10 cellular contexts compared by ENCODE assay signal in genomic region chr13:111066544-111066943, GRCh38. TPM values are rescaled to one million over a fixed set of nuclear protein-coding genes. Genes with fewer than 3 reads are reported as not detected.
A peak's percentile ranks its signal among the peaks of the same experiment; 100 is the strongest.
DNase-seq lines count a peak whose midpoint lies in the region; ATAC-seq, FAIRE-seq and TF ChIP-seq lines count a peak whose summit lies in the region.
"Had no signal": no experiment of that assay in that cellular context is flagged by ENCODE, and none has a peak within 500 bp of the region (broad histone marks: within the 10 kb centered on the region; RNA-seq: fewer than 3 reads in every experiment).

No MANE protein-coding gene starts in this region.

- H3K56ac ChIP-seq in H1 (replicated peaks; ENCODE audit: insufficient read length, low read depth, low read length): no peak overlapping the region

- peak overlapping the region; percentile 81 for H4K8ac ChIP-seq in H1 (ENCODE audit: extremely low read depth, insufficient read depth, low read length)

- no peaks in the 10 kb centered on the region; the same call in 1 of the 2 replicates for H3K79me1 ChIP-seq in H1 (ENCODE audit: low read depth, low read length)

- H4K20me1 ChIP-seq in H1 (replicated peaks in 1 of 2; ENCODE audit: control insufficient read depth in 1 of 2, insufficient read depth in 2 of 2, low read length in 2 of 2): no peaks in the 10 kb centered on the region

- H3K36me3 ChIP-seq in H1 (ENCODE audit: control insufficient read depth in 2 of 4, insufficient read depth in 4 of 4, low read length in 3 of 4) (no peaks in the 10 kb centered on the region), mucosa of descending colon (ENCODE audit: low read depth) (no peaks in the 10 kb centered on the region)

- H3K9me3 ChIP-seq in H1 (ENCODE audit: insufficient read depth in 2 of 2, low read depth in 1 of 2, low read length in 1 of 2) (peaks cover 6% of the 10 kb centered on the region in 2 experiments; a peak in 2 of 4 replicates), mucosa of descending colon (peaks cover 9% of the 10 kb centered on the region)

- no peak overlapping the region for H3K4ac ChIP-seq in H1 (replicated peaks; ENCODE audit: insufficient read length, low read depth, low read length)

- H2BK5ac ChIP-seq in H1 (ENCODE audit: low read depth, low read length): no peak overlapping the region

- no peak overlapping the region for H3K23ac ChIP-seq in H1 (ENCODE audit: insufficient read length)

- DNase-seq in Right ventricle myocardium inferior (ENCODE audit: missing footprints): no peak
- DNase-seq in cardiac septum (ENCODE audit: low spot score): no peak
- DNase-seq in H1 (ENCODE audit: low read depth in 1 of 2, low spot score in 2 of 2): no peak
- DNase-seq in mucosa of descending colon: peak in 1 of 3 donors; percentile 32
- no peak for DNase-seq in NCI-H345 (lab: John Stamatoyannopoulos, UW)
- DNase-seq in NCI-H526 (lab: John Stamatoyannopoulos, UW): no peak
- no peak for DNase-seq in ecto neural progenitor cell (ENCODE audit: low spot score)
- DNase-seq in DMS53 (lab: John Stamatoyannopoulos, UW): no peak

- no peak overlapping the region for H2BK120ac ChIP-seq in H1 (replicated peaks; ENCODE audit: low read depth, low read length)

- H3K4me3 ChIP-seq in H1 (ENCODE audit: extremely low read depth in 1 of 4, insufficient read depth in 2 of 4, low read depth in 3 of 4, low read length in 4 of 4) (peak overlapping the region in 2 of 4 experiments; percentile 10 to 68; a peak in 2 of 8 replicates), mucosa of descending colon (no peak overlapping the region)

- no peak overlapping the region for H3K14ac ChIP-seq in H1 (ENCODE audit: insufficient read length)

- POLR2A ChIA-PET in H1 (lab: Charles Lee; ENCODE audit: partially characterized antibody): interaction anchor here (0.8 to 1.5 kb wide), 3 partner anchors 14 to 354 kb away, joined by 3 to 5 read pairs (median 4); partner anchors contain the start of gene ANKRD10

- TF ChIP-seq CTCF in H1 (IDR thresholded peaks at IDR 0.05; ENCODE audit: control extremely low read depth in 1 of 3, insufficient read depth in 1 of 3, low read depth in 1 of 3, low read length in 3 of 3) (no peak), mucosa of descending colon (IDR thresholded peaks at IDR 0.05) (no peak)

- H3K4me1 ChIP-seq in H1 (replicated peaks in 1 of 4; ENCODE audit: control insufficient read depth in 3 of 4, insufficient read depth in 4 of 4, low read length in 3 of 4) (peaks cover 12 to 32% (median 23%) of the 10 kb centered on the region in 4 experiments), mucosa of descending colon (ENCODE audit: low read depth) (peaks cover 5% of the 10 kb centered on the region)

- no peak overlapping the region for H2BK12ac ChIP-seq in H1 (ENCODE audit: low read depth, low read length)

- no peak for TF ChIP-seq POLR2A in H1 (IDR thresholded peaks at IDR 0.05; ENCODE audit: control extremely low read depth in 1 of 2, low read depth in 2 of 2, low read length in 2 of 2)

- H2BK20ac ChIP-seq in H1 (ENCODE audit: low read length): peak overlapping the region; percentile 62; the same call in 1 of the 2 replicates

- no peaks in the 10 kb centered on the region for H3K79me2 ChIP-seq in H1 (ENCODE audit: control insufficient read depth in 1 of 2, insufficient read depth in 2 of 2, low read length in 2 of 2)

- H2BK15ac ChIP-seq in H1 (ENCODE audit: low read length): no peak overlapping the region

- CTCF ChIA-PET in H1 (lab: Charles Lee; ENCODE audit: partially characterized antibody): interaction anchor here (1.1 to 5.2 kb wide), 12 partner anchors 10 to 394 kb away, joined by 4 to 88 read pairs (median 8); no protein-coding TSS in a partner anchor

- no peak overlapping the region for H4K91ac ChIP-seq in H1 (replicated peaks; ENCODE audit: insufficient read length, low read length)

- intact Hi-C loops in Right ventricle myocardium inferior (cut with DNase I): loop anchor here (2.0 to 10.0 kb wide), 4 partner anchors 86 to 398 kb away; no protein-coding TSS in a partner anchor
- intact Hi-C loops in cardiac septum (cut with DNase I): loop anchor here (5.0 kb wide), 1 partner anchor 151 kb away; no protein-coding TSS in a partner anchor
- intact Hi-C loops in mucosa of descending colon (cut with DNase I, micrococcal nuclease): no loop called here

- 49% methylated on average over 22 of the region's 22 CpGs; no CpG with 5 or more reads in 1 of the 2 experiments for WGBS in H1 (ENCODE audit: extremely low coverage in 1 of 2, insufficient coverage in 1 of 2, insufficient read length in 1 of 2, insufficient replicate concordance in 2 of 2, low coverage in 1 of 2, low lambda C conversion rate in 2 of 2, missing lambda C conversion rate in 1 of 2), 2 experiments

- H3K27ac ChIP-seq in H1 (ENCODE audit: low read depth, low read length): no peak overlapping the region
- H3K27ac ChIP-seq: SK-N-MC had no signal

- peak overlapping the region; percentile 89; a peak in 3 of 4 replicates for H3K4me2 ChIP-seq in H1 (ENCODE audit: insufficient read depth in 1 of 2, low read depth in 2 of 2, low read length in 2 of 2)

- no peak overlapping the region for H2AFZ ChIP-seq in H1 (ENCODE audit: low read length)

- TF ChIP-seq RAD21 in H1 (IDR thresholded peaks at IDR 0.05 in 1 of 2, conservative IDR thresholded peaks at IDR 0.05 in 1 of 2; ENCODE audit: low read depth in 2 of 2, low read length in 2 of 2): no peak

- no peak overlapping the region; the same call in 1 of the 2 replicates for H3K18ac ChIP-seq in H1 (ENCODE audit: extremely low read depth, low read length)

- peaks cover 6% of the 10 kb centered on the region; the same call in 1 of the 2 replicates for H3K23me2 ChIP-seq in H1 (ENCODE audit: low read depth, low read length)

- H3K27me3 ChIP-seq in H1 (replicated peaks in 1 of 4; ENCODE audit: control insufficient read depth in 3 of 4, extremely low read depth in 1 of 4, insufficient read depth in 3 of 4, low read length in 3 of 4): peaks cover 0 to 16% (median 11%) of the 10 kb centered on the region in 4 experiments; a peak in 6 of 7 replicates

- H4K5ac ChIP-seq in H1 (ENCODE audit: insufficient read length, low read depth, low read length): no peak overlapping the region

- ATAC-seq in Right ventricle myocardium inferior (peak; percentile 74), mucosa of descending colon (peak; percentile 44)

- H3K9ac ChIP-seq in H1 (replicated peaks in 1 of 4; ENCODE audit: extremely low read depth in 1 of 4, low read depth in 3 of 4, low read length in 3 of 4): no peak overlapping the region

- FAIRE-seq in H1 (lab: Jason Lieb, UNC): no peak
- FAIRE-seq: K562 had no signal

- no peak overlapping the region for H2AK5ac ChIP-seq in H1 (ENCODE audit: low read depth, low read length)

- no peak for TF ChIP-seq EP300 in H1 (IDR thresholded peaks at IDR 0.05; ENCODE audit: borderline replicate concordance in 1 of 2, low read depth in 2 of 2, low read length in 2 of 2)

TF ChIP-seq in H1, 55 proteins besides CTCF, POLR2A, EP300 and RAD21:
- no peak for TF ChIP-seq NANOG (IDR thresholded peaks at IDR 0.05; ENCODE audit: insufficient read depth, low read depth, low read length, poor library complexity, severe bottlenecking)
- TF ChIP-seq CBX8 (IDR thresholded peaks at IDR 0.05; ENCODE audit: borderline replicate concordance, low read depth, low read length): no peak
- no peak for TF ChIP-seq SP1 (IDR thresholded peaks at IDR 0.05; ENCODE audit: low read depth, low read length)
TF ChIP-seq in H1: peak in this region for 0.

RNA-seq across cellular contexts. Expression of gene ARHGEF7, which starts 48.6 kb away (rescaled TPM):
- total RNA-seq in Right ventricle myocardium inferior (50.6 TPM), cardiac septum (41.3 TPM), mucosa of descending colon (10 to 100 TPM; 55.3 to 82.5 (median 62.6) TPM)
- 51.7 and 56.5 TPM in 2 replicates for total RNA-seq in H1 (2021; fragmentation: NEBNext Ultra II Directional; extraction: Animal tissue kit (Norgen Biotek cat#: 25700))
- 26.2 and 27.4 TPM in 2 replicates for polyA plus RNA-seq in H1 (2011; rRNA removed)
- polyA plus RNA-seq in H1 (2011; cell fraction: cytosol; rRNA removed): 22.9 TPM
- polyA plus RNA-seq in H1 (2011; cell fraction: nucleus; rRNA removed): 72.3 TPM
- polyA plus RNA-seq in H1 (2012, experiment 1 of 2): 31.1 to 36.7 TPM (median 35.3 TPM) in 4 replicates
- 8.2 TPM for polyA plus RNA-seq in H1 (2012, experiment 2 of 2)
- 27.7 TPM for polyA plus RNA-seq in H1 (2013, experiment 1 of 2)
- polyA plus RNA-seq in H1 (2013, experiment 2 of 2): 26.2 TPM
- polyA minus RNA-seq in H1 (2011; rRNA and poly(A)+ RNA removed): 38.5 and 39.6 TPM in 2 replicates
- 28.9 TPM for polyA minus RNA-seq in H1 (2011; cell fraction: cytosol; rRNA and poly(A)+ RNA removed)
- polyA minus RNA-seq in H1 (2011; cell fraction: nucleus; rRNA and poly(A)+ RNA removed): 89.1 TPM

Comparison
In these comparisons a context has a peak if more than half of its experiments do, and no peak if none do; other contexts are left out.
1. intact Hi-C loops: an anchor here in Right ventricle myocardium inferior (2.0 to 10.0 kb wide) and cardiac septum (5.0 kb wide); none called in mucosa of descending colon.